Comparison of ENCODE assay signal across 23 cellular contexts in the genomic region with DNA sequence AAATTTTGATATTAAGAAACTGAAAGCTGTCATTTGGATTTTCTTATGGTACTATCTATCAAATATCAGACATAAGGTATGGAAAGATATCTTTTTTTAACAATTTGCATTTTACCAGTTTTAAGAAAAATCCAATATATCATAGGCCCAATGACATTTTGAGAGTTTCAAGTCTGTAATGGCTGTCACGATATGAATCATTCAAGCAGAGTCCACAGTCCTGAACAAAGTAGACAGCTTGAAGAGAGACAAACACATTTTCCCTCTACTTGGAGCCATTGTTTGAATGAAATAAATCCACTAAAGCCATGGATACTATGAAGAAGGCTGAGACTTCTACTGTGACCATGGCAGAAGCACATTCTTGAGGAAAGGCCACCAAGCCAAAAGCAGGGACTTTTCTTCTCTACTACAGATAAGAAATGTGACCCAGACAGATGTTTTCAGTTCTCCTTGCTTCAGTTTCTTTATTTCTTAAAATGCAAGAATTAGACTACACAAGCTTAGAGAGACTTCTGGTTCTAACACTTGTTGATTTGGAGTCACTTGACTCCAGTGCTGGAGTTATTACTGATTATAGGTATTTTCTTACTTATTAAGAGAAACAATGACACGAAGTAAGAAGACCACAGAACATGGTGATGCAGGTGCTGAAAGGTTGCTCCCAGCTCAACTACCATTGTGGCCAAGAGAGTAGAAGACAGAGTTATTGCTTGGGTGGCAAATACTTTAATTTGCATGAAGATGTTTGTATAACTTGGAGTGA.
DNase-seq lines count a peak whose midpoint lies in the region; ATAC-seq and FAIRE-seq lines count a peak whose summit lies in the region.
"Had no signal": no experiment of that assay in that cellular context is flagged by ENCODE, and none has a peak within 500 bp of the region (broad histone marks: within the 10 kb centered on the region; RNA-seq: fewer than 3 reads in every experiment).

No MANE protein-coding gene starts in this region.

- H3K9me3 Mint-ChIP-seq in stimulated activated naive B cell treated with anti-CD40 and anti-IgM and Interleukin-4, amounts not matched to agents 10 μg/mL and 1 μg/mL and 100 μg/mL, for 72 hours = peaks cover 6 to 15% of the 10 kb centered on the region in 2 donors
- H3K9me3 Mint-ChIP-seq in effector memory CD8-positive, alpha-beta T cell = peaks cover 0 to 6% of the 10 kb centered on the region in 2 donors

- no peak overlapping the region for H3K4me3 Mint-ChIP-seq in stimulated activated naive B cell treated with anti-CD40 and anti-IgM and Interleukin-4, amounts not matched to agents 10 μg/mL and 1 μg/mL and 100 μg/mL, for 72 hours
- H3K4me3 Mint-ChIP-seq in effector memory CD8-positive, alpha-beta T cell = no peak overlapping the region
- H3K4me3 Mint-ChIP-seq: activated CD4-positive, alpha-beta memory T cell treated with anti-CD3 and anti-CD28 coated beads for 36 hours; activated naive CD8-positive, alpha-beta T cell treated with anti-CD3 and anti-CD28 coated beads, Interleukin-2, amount 10 ng/mL, durations not matched to agents 7 days and 5 days; activated T-cell treated with anti-CD3 and anti-CD28 coated beads, Interleukin-2, amount 50 U/mL, for 4 hours; B cell had no signal

- peaks cover 3 to 5% of the 10 kb centered on the region in 2 donors for H3K4me1 ChIP-seq in aorta (ENCODE audit: control insufficient read depth in 1 of 2, insufficient read depth in 2 of 2, low read length in 2 of 2)
- no peaks in the 10 kb centered on the region for H3K4me1 ChIP-seq in small intestine (ENCODE audit: control insufficient read depth in 2 of 2, insufficient read depth in 1 of 2, low read depth in 1 of 2, low read length in 1 of 2)

- WGBS in aorta, 2 donors = 90 to 95% methylated on average over 2 of the region's 2 CpGs
- 89 to 91% (median 90%) methylated on average over 2 of the region's 2 CpGs for WGBS in small intestine, 3 donors

- H3K36me3 ChIP-seq in aorta (ENCODE audit: control insufficient read depth in 1 of 2, insufficient read depth in 2 of 2, low read length in 1 of 2) (no peaks in the 10 kb centered on the region), small intestine (ENCODE audit: control insufficient read depth in 2 of 2, insufficient read depth in 2 of 2, low read length in 2 of 2) (no peaks in the 10 kb centered on the region)
- H3K36me3 ChIP-seq: neutrophil had no signal

- H3K9me3 ChIP-seq in aorta (ENCODE audit: control insufficient read depth, low read length) = no peaks in the 10 kb centered on the region
- H3K9me3 ChIP-seq in small intestine (ENCODE audit: control insufficient read depth, low read depth) = no peaks in the 10 kb centered on the region
- H3K9me3 ChIP-seq: testis had no signal

- intact Hi-C loops in aorta (cut with DNase I) = no loop called here

- no peak overlapping the region for H3K27ac ChIP-seq in aorta (ENCODE audit: low read depth in 1 of 2, low read length in 2 of 2)
- no peak overlapping the region for H3K27ac ChIP-seq in small intestine (ENCODE audit: low read depth in 1 of 2, low read length in 1 of 2)
- H3K27ac ChIP-seq: hepatocyte, neutrophil, testis had no signal

- H3K36me3 Mint-ChIP-seq in stimulated activated naive B cell treated with anti-CD40 and anti-IgM and Interleukin-4, amounts not matched to agents 10 μg/mL and 1 μg/mL and 100 μg/mL, for 72 hours = peaks cover under 1 to 4% of the 10 kb centered on the region in 2 donors
- H3K36me3 Mint-ChIP-seq in effector memory CD8-positive, alpha-beta T cell (ENCODE audit: insufficient read depth) = no peaks in the 10 kb centered on the region
- H3K36me3 Mint-ChIP-seq: activated CD4-positive, alpha-beta memory T cell treated with anti-CD3 and anti-CD28 coated beads for 36 hours; activated naive CD8-positive, alpha-beta T cell treated with anti-CD3 and anti-CD28 coated beads, Interleukin-2, amount 10 ng/mL, durations not matched to agents 7 days and 5 days had no signal

- H3K4me1 Mint-ChIP-seq in stimulated activated naive B cell treated with anti-CD40 and anti-IgM and Interleukin-4, amounts not matched to agents 10 μg/mL and 1 μg/mL and 100 μg/mL, for 72 hours = peaks cover 2 to 19% of the 10 kb centered on the region in 2 donors
- no peaks in the 10 kb centered on the region for H3K4me1 Mint-ChIP-seq in effector memory CD8-positive, alpha-beta T cell (ENCODE audit: low read depth in 2 of 2)
- H3K4me1 Mint-ChIP-seq: activated naive CD8-positive, alpha-beta T cell treated with anti-CD3 and anti-CD28 coated beads, Interleukin-2, amount 10 ng/mL, durations not matched to agents 7 days and 5 days; B cell had no signal

- FAIRE-seq in small intestine (lab: Jason Lieb, UNC) = no peak
- FAIRE-seq: HepG2 had no signal

- peak overlapping the region; percentile 42 for H3K27ac Mint-ChIP-seq in stimulated activated naive B cell treated with anti-CD40 and anti-IgM and Interleukin-4, amounts not matched to agents 10 μg/mL and 1 μg/mL and 100 μg/mL, for 72 hours
- H3K27ac Mint-ChIP-seq in effector memory CD8-positive, alpha-beta T cell = no peak overlapping the region
- H3K27ac Mint-ChIP-seq: activated CD4-positive, alpha-beta memory T cell treated with anti-CD3 and anti-CD28 coated beads for 36 hours; activated naive CD8-positive, alpha-beta T cell treated with anti-CD3 and anti-CD28 coated beads, Interleukin-2, amount 10 ng/mL, durations not matched to agents 7 days and 5 days; B cell had no signal

- ATAC-seq in GM18867 (IDR thresholded peaks at IDR 0.05; ENCODE audit: unreplicated experiment) = peak; percentile 78
- ATAC-seq in GM21529 (IDR thresholded peaks at IDR 0.05; ENCODE audit: unreplicated experiment) = peak; percentile 73
- peak; percentile 64 for ATAC-seq in HG02938 (IDR thresholded peaks at IDR 0.05; ENCODE audit: unreplicated experiment)
- ATAC-seq in stimulated activated naive B cell treated with anti-CD40 and anti-IgM and Interleukin-4, amounts not matched to agents 10 μg/mL and 1 μg/mL and 100 μg/mL, for 72 hours (replicated peaks) = peak; percentile 87 to 89
- ATAC-seq in aorta (ENCODE audit: low FRiP score) = no peak
- ATAC-seq in effector memory CD8-positive, alpha-beta T cell (replicated peaks) = no peak
- ATAC-seq: activated T-cell treated with anti-CD3 and anti-CD28 coated beads, Interleukin-2, amount 50 U/mL, for 4 hours; HCT116; HepG2; left cardiac atrium; sciatic nerve had no signal

- H3K27me3 ChIP-seq in aorta (ENCODE audit: control insufficient read depth in 1 of 2, insufficient read depth in 2 of 2, low read length in 1 of 2) (no peaks in the 10 kb centered on the region), small intestine (ENCODE audit: control insufficient read depth in 2 of 2, insufficient read depth in 2 of 2, low read length in 2 of 2) (no peaks in the 10 kb centered on the region)
- H3K27me3 ChIP-seq: hepatocyte, neutrophil, testis had no signal

- H3K27me3 Mint-ChIP-seq in stimulated activated naive B cell treated with anti-CD40 and anti-IgM and Interleukin-4, amounts not matched to agents 10 μg/mL and 1 μg/mL and 100 μg/mL, for 72 hours = no peaks in the 10 kb centered on the region
- no peaks in the 10 kb centered on the region for H3K27me3 Mint-ChIP-seq in effector memory CD8-positive, alpha-beta T cell
- H3K27me3 Mint-ChIP-seq: activated CD4-positive, alpha-beta memory T cell treated with anti-CD3 and anti-CD28 coated beads for 36 hours; activated naive CD8-positive, alpha-beta T cell treated with anti-CD3 and anti-CD28 coated beads, Interleukin-2, amount 10 ng/mL, durations not matched to agents 7 days and 5 days; B cell had no signal

- H3K4me3 ChIP-seq in aorta (ENCODE audit: low read length in 2 of 2) (no peak overlapping the region), small intestine (ENCODE audit: low read depth in 1 of 2, low read length in 2 of 2) (no peak overlapping the region)
- H3K4me3 ChIP-seq: hepatocyte, testis had no signal

- peak; percentile 28 for DNase-seq in stimulated activated naive B cell treated with anti-CD40 and anti-IgM and Interleukin-4, amounts not matched to agents 10 μg/mL and 1 μg/mL and 100 μg/mL, for 72 hours
- DNase-seq in aorta = no peak
- no peak for DNase-seq in small intestine
- no peak for DNase-seq in effector memory CD8-positive, alpha-beta T cell
- DNase-seq: activated CD4-positive, alpha-beta memory T cell treated with anti-CD3 and anti-CD28 coated beads for 36 hours; activated naive CD8-positive, alpha-beta T cell treated with anti-CD3 and anti-CD28 coated beads, Interleukin-2, amount 10 ng/mL, durations not matched to agents 7 days and 5 days; activated T-cell treated with anti-CD3 and anti-CD28 coated beads, Interleukin-2, amount 50 U/mL, for 4 hours; caudate nucleus; DMS 273 treated with DMSO at 0.1 percent for 48 hours; left cardiac atrium; midbrain; NCI-H2081; NCI-H526; testis had no signal

Comparison
In these comparisons a context has a peak if more than half of its experiments do, and no peak if none do; other contexts are left out.
1. ATAC-seq: peak in GM18867 (single experiment), GM21529 (single experiment), HG02938 (single experiment) and stimulated activated naive B cell treated with anti-CD40 and anti-IgM and Interleukin-4, amounts not matched to agents 10 μg/mL and 1 μg/mL and 100 μg/mL, for 72 hours (2 of 2); none in aorta (single experiment) and effector memory CD8-positive, alpha-beta T cell (single experiment).